18 cellular contexts compared by ENCODE assay signal in genomic region chr10:44258019-44258418, GRCh38.
DNase-seq lines count a peak whose midpoint lies in the region; TF ChIP-seq lines count a peak whose summit lies in the region.
"Had no signal": no experiment of that assay in that cellular context is flagged by ENCODE, and none has a peak within 500 bp of the region (broad histone marks: within the 10 kb centered on the region; RNA-seq: fewer than 3 reads in every experiment).

No MANE protein-coding gene starts in this region.

- no peak overlapping the region for H3K14ac ChIP-seq in H9 (ENCODE audit: insufficient read depth, low read length)

- H3K23ac ChIP-seq in H9 (ENCODE audit: insufficient read length, low read depth, low read length) (no peak overlapping the region), mesendoderm (ENCODE audit: low read length) (no peak overlapping the region)

- intact Hi-C loops in esophagus muscularis mucosa (cut with DNase I), result no loop called here
- intact Hi-C loops in dorsolateral prefrontal cortex (cut with DNase I), result no loop called here

- no peak overlapping the region for H4K91ac ChIP-seq in H9 (ENCODE audit: insufficient read length, low read depth, low read length)

- H4K20me1 ChIP-seq in H9 (ENCODE audit: control insufficient read depth, insufficient read depth, insufficient read length), result no peaks in the 10 kb centered on the region

- H3K4me3 ChIP-seq in esophagus muscularis mucosa, result no peak overlapping the region
- H3K4me3 ChIP-seq in mesendoderm (ENCODE audit: low read length), result no peak overlapping the region
- H3K4me3 ChIP-seq in dorsolateral prefrontal cortex, result no peak overlapping the region
- H3K4me3 ChIP-seq: Peyer's patch, SJCRH30 had no signal

- H2AK5ac ChIP-seq in H9 (ENCODE audit: insufficient read length, low read length) (no peak overlapping the region), mesendoderm (ENCODE audit: low read length) (no peak overlapping the region)

- H2BK12ac ChIP-seq in H9 (ENCODE audit: insufficient read length, low read depth, low read length), result no peak overlapping the region

- DNase-seq in H9 (peak; percentile 66), esophagus muscularis mucosa (ENCODE audit: extremely low spot score) (peak; percentile 86), mesendoderm (peak; percentile 40), dorsolateral prefrontal cortex (no peak), NCI-H146 treated with DMSO at 0.1 percent for 48 hours (lab: John Stamatoyannopoulos, UW; ENCODE audit: unreplicated experiment) (no peak), NCI-H446 (lab: John Stamatoyannopoulos, UW) (no peak)
- no peak for DNase-seq in stimulated activated naive CD4-positive, alpha-beta T cell (lab: John Stamatoyannopoulos, UW)
- DNase-seq: CD4-positive, alpha-beta T cell; COR-L47; DMS79; KG1; NCI-H1105 treated with DMSO at 0.1 percent for 48 hours; NCI-H1694 treated with DMSO at 0.1 percent for 48 hours; NCI-H2081 treated with DMSO at 0.1 percent for 48 hours; NCI-H2171 treated with DMSO at 0.1 percent for 48 hours; NCI-H526; Peyer's patch; SJCRH30 had no signal

- no peak overlapping the region for H2AFZ ChIP-seq in H9 (ENCODE audit: low read length)

- no peak for TF ChIP-seq POLR2A in esophagus muscularis mucosa (IDR thresholded peaks at IDR 0.05; ENCODE audit: low read depth)

- H2BK5ac ChIP-seq in H9 (ENCODE audit: insufficient read length, low read length) (no peak overlapping the region), mesendoderm (ENCODE audit: low read length) (no peak overlapping the region)

- no peak overlapping the region for H3K27ac ChIP-seq in H9 (ENCODE audit: insufficient read length, low read depth, low read length)
- no peak overlapping the region for H3K27ac ChIP-seq in esophagus muscularis mucosa (replicated peaks in 1 of 4)
- no peak overlapping the region for H3K27ac ChIP-seq in mesendoderm (ENCODE audit: low read depth, low read length)
- H3K27ac ChIP-seq in dorsolateral prefrontal cortex, result no peak overlapping the region
- H3K27ac ChIP-seq: Peyer's patch, SJCRH30 had no signal

- H3K4me2 ChIP-seq in H9 (ENCODE audit: insufficient read depth, insufficient read length, low read length), result no peak overlapping the region
- no peak overlapping the region for H3K4me2 ChIP-seq in mesendoderm (ENCODE audit: low read length)

- no peak overlapping the region for H3T11ph ChIP-seq in H9 (ENCODE audit: low read length)

- H2BK15ac ChIP-seq in H9 (ENCODE audit: low read depth, low read length) (no peak overlapping the region), mesendoderm (replicated peaks; ENCODE audit: low read depth) (no peak overlapping the region)

- WGBS in H9 (ENCODE audit: extremely low coverage, insufficient read length, low lambda C conversion rate), result no CpG with 5 or more reads among the region's 3 CpGs
- WGBS in esophagus muscularis mucosa, result 73% methylated on average over 3 of the region's 3 CpGs
- no CpG with 5 or more reads among the region's 3 CpGs for WGBS in mesendoderm (ENCODE audit: extremely low coverage, insufficient coverage, low lambda C conversion rate)

- H3K27me3 ChIP-seq in H9 (ENCODE audit: insufficient read depth, low read length), result no peaks in the 10 kb centered on the region
- no peaks in the 10 kb centered on the region for H3K27me3 ChIP-seq in esophagus muscularis mucosa
- H3K27me3 ChIP-seq in mesendoderm (ENCODE audit: insufficient read depth, low read length, poor library complexity), result no peaks in the 10 kb centered on the region
- no peaks in the 10 kb centered on the region for H3K27me3 ChIP-seq in dorsolateral prefrontal cortex
- H3K27me3 ChIP-seq: Peyer's patch, SJCRH30 had no signal

- H3K4ac ChIP-seq in H9 (ENCODE audit: low read depth, low read length) (no peak overlapping the region), mesendoderm (ENCODE audit: low read depth, low read length) (no peak overlapping the region)

- no peak overlapping the region for H4K8ac ChIP-seq in H9 (replicated peaks; ENCODE audit: insufficient read length, low read depth, low read length)
- no peak overlapping the region for H4K8ac ChIP-seq in mesendoderm (ENCODE audit: low read depth, low read length)

- no peaks in the 10 kb centered on the region; a peak in 1 of 7 replicates for H3K36me3 Mint-ChIP-seq in H9 (ENCODE audit: insufficient read depth in 1 of 3, low read depth in 3 of 3)

- peaks cover 4% of the 10 kb centered on the region for H3K27me3 Mint-ChIP-seq in H9 (ENCODE audit: low read depth)

- H3K9me3 ChIP-seq in H9 (ENCODE audit: control insufficient read depth, low read depth, low read length) (no peaks in the 10 kb centered on the region), esophagus muscularis mucosa (no peaks in the 10 kb centered on the region)
- H3K9me3 ChIP-seq: Peyer's patch, SJCRH30 had no signal

- H3K9ac ChIP-seq in H9 (ENCODE audit: extremely low read depth, insufficient read length, low read length), result no peak overlapping the region
- no peak overlapping the region for H3K9ac ChIP-seq in mesendoderm (ENCODE audit: low read length)

- H3K79me1 ChIP-seq in H9 (ENCODE audit: insufficient read depth, low read depth, low read length, poor library complexity, severe bottlenecking), result no peaks in the 10 kb centered on the region
- no peaks in the 10 kb centered on the region for H3K79me1 ChIP-seq in mesendoderm (ENCODE audit: low read length)

- no peak overlapping the region for H4K5ac ChIP-seq in H9 (ENCODE audit: insufficient read length, low read depth, low read length)
- no peak overlapping the region for H4K5ac ChIP-seq in mesendoderm (ENCODE audit: low read length)

- no peak overlapping the region for H2BK120ac ChIP-seq in H9 (ENCODE audit: low read depth, low read length, poor library complexity, severe bottlenecking)
- H2BK120ac ChIP-seq in mesendoderm (ENCODE audit: low read depth, low read length), result no peak overlapping the region

- H3K79me2 ChIP-seq in H9 (ENCODE audit: insufficient read depth, low read length), result no peaks in the 10 kb centered on the region
- no peaks in the 10 kb centered on the region for H3K79me2 ChIP-seq in mesendoderm (ENCODE audit: control insufficient read depth, insufficient read depth, low read length)

- no peaks in the 10 kb centered on the region for H3K23me2 ChIP-seq in H9 (ENCODE audit: insufficient read length, low read depth, low read length, poor library complexity, severe bottlenecking)

- H3K18ac ChIP-seq in H9 (ENCODE audit: insufficient read length, low read depth, low read length) (no peak overlapping the region), mesendoderm (ENCODE audit: low read length) (no peak overlapping the region)

- H2BK20ac ChIP-seq in H9 (ENCODE audit: low read depth, low read length, poor library complexity, severe bottlenecking), result no peak overlapping the region

- no peaks in the 10 kb centered on the region; a peak in 2 of 5 replicates for H3K9me3 Mint-ChIP-seq in H9
- H3K9me3 Mint-ChIP-seq: CD4-positive, alpha-beta T cell had no signal

- no peak for TF ChIP-seq EP300 in esophagus muscularis mucosa (IDR thresholded peaks at IDR 0.05)

- no peak overlapping the region for H3K27ac Mint-ChIP-seq in H9
- H3K27ac Mint-ChIP-seq: CD4-positive, alpha-beta T cell had no signal

- H3K4me3 Mint-ChIP-seq in H9, result no peak overlapping the region
- H3K4me3 Mint-ChIP-seq: CD4-positive, alpha-beta T cell had no signal

- H3K4me1 ChIP-seq in H9 (ENCODE audit: insufficient read depth, low read length), result no peaks in the 10 kb centered on the region; the same call in 1 of the 2 replicates
- H3K4me1 ChIP-seq in esophagus muscularis mucosa, result peaks cover 11 to 27% (median 19%) of the 10 kb centered on the region in 4 donors
- H3K4me1 ChIP-seq in mesendoderm (ENCODE audit: control insufficient read depth, low read depth, low read length), result peaks cover 8% of the 10 kb centered on the region
- H3K4me1 ChIP-seq: Peyer's patch, SJCRH30 had no signal

- H3K56ac ChIP-seq in H9 (ENCODE audit: insufficient read length, low read depth, low read length), result no peak overlapping the region
- H3K56ac ChIP-seq in mesendoderm (ENCODE audit: low read length), result no peak overlapping the region

- H3K36me3 ChIP-seq in esophagus muscularis mucosa, result no peaks in the 10 kb centered on the region
- no peaks in the 10 kb centered on the region for H3K36me3 ChIP-seq in mesendoderm (ENCODE audit: control insufficient read depth, insufficient read depth, low read length)
- H3K36me3 ChIP-seq: Peyer's patch, SJCRH30 had no signal

- peaks cover 15 to 17% of the 10 kb centered on the region in 2 experiments for H3K4me1 Mint-ChIP-seq in H9

- TF ChIP-seq CTCF in H9 (conservative IDR thresholded peaks at IDR 0.05) (peak; percentile 32; the same call in 2 of the 3 replicates), esophagus muscularis mucosa (IDR thresholded peaks at IDR 0.05) (no peak), dorsolateral prefrontal cortex (IDR thresholded peaks at IDR 0.05 in 54 of 56, conservative IDR thresholded peaks at IDR 0.05 in 2 of 56; ENCODE audit: low read depth in 1 of 56, partially characterized antibody in 56 of 56) (no peak)

Comparison
In these comparisons a context has a peak if more than half of its experiments do, and no peak if none do; other contexts are left out.
1. DNase-seq: peak in H9 (single experiment), esophagus muscularis mucosa (single experiment) and mesendoderm (single experiment); none in dorsolateral prefrontal cortex (0 of 10), NCI-H146 treated with DMSO at 0.1 percent for 48 hours (single experiment), NCI-H446 (0 of 2) and stimulated activated naive CD4-positive, alpha-beta T cell (0 of 6).